In genomic region chr2:239298126-239298804, GRCh38 we compare ENCODE assay signal across 9 cellular contexts.
DNase-seq lines count a peak whose midpoint lies in the region; ATAC-seq, FAIRE-seq and TF ChIP-seq lines count a peak whose summit lies in the region.
"Had no signal": no experiment of that assay in that cellular context is flagged by ENCODE, and none has a peak within 500 bp of the region (broad histone marks: within the 10 kb centered on the region; RNA-seq: fewer than 3 reads in every experiment).

No MANE protein-coding gene starts in this region.

- ATAC-seq in right cardiac atrium (no peak), GM18867 (IDR thresholded peaks at IDR 0.05; ENCODE audit: unreplicated experiment) (no peak), HG03097 (IDR thresholded peaks at IDR 0.05; ENCODE audit: low FRiP score, unreplicated experiment) (no peak)

- peak; percentile 68 for DNase-seq in activated CD8-positive, alpha-beta memory T cell treated with anti-CD3 and anti-CD28 coated beads, Interleukin-2, amount 50 U/mL, for 1 hour (ENCODE audit: extremely low read depth)
- DNase-seq in right cardiac atrium (peak in 2 of 3 donors; percentile 13 to 42), COR-L47 (lab: John Stamatoyannopoulos, UW) (no peak), D721Med (ENCODE audit: insufficient read length, low spot score) (no peak)
- peak; percentile 38 to 46 for DNase-seq in stimulated activated CD8-positive, alpha-beta memory T cell treated with anti-CD3 and anti-CD28 coated beads, Interleukin-2, amount 100 ng/mL, for 48 hours (ENCODE audit: low read depth in 2 of 2)

- H3K4me3 ChIP-seq in right cardiac atrium (ENCODE audit: low read length): no peak overlapping the region

- H3K9me3 ChIP-seq in KOPT-K1 (ENCODE audit: insufficient read depth, low read length, poor library complexity, severe bottlenecking) (no peaks in the 10 kb centered on the region), right cardiac atrium (ENCODE audit: control insufficient read depth, low read length) (no peaks in the 10 kb centered on the region)

- peaks cover 24% of the 10 kb centered on the region for H3K4me1 ChIP-seq in right cardiac atrium (ENCODE audit: control insufficient read depth, insufficient read depth, low read length)

- H3K36me3 ChIP-seq in KOPT-K1 (ENCODE audit: insufficient read depth, low read length): peaks cover 38% of the 10 kb centered on the region

- intact Hi-C loops in right cardiac atrium (cut with DNase I): loop anchor here in 1 of 4 donors (10.0 kb wide), 1 partner anchor 73 kb away; no protein-coding TSS in a partner anchor

- H3K27ac ChIP-seq in KOPT-K1 (ENCODE audit: low read depth, low read length, poor library complexity, severe bottlenecking) (peak overlapping the region; percentile 100), right cardiac atrium (ENCODE audit: low read length) (no peak overlapping the region)

- 81% methylated on average over 14 of the region's 14 CpGs for WGBS in right cardiac atrium

- FAIRE-seq in D721Med (lab: Jason Lieb, UNC): no peak
- FAIRE-seq: keratinocyte had no signal

- no peaks in the 10 kb centered on the region for H3K27me3 ChIP-seq in right cardiac atrium (ENCODE audit: control insufficient read depth, insufficient read depth)

- TF ChIP-seq CTCF in D721Med (IDR thresholded peaks at IDR 0.05; ENCODE audit: insufficient read depth, missing control alignments): no peak

Comparison
In these comparisons a context has a peak if more than half of its experiments do, and no peak if none do; other contexts are left out.
1. DNase-seq: peak in activated CD8-positive, alpha-beta memory T cell treated with anti-CD3 and anti-CD28 coated beads, Interleukin-2, amount 50 U/mL, for 1 hour (single experiment), right cardiac atrium (2 of 3) and stimulated activated CD8-positive, alpha-beta memory T cell treated with anti-CD3 and anti-CD28 coated beads, Interleukin-2, amount 100 ng/mL, for 48 hours (2 of 2); none in COR-L47 (single experiment) and D721Med (single experiment).